In genomic region chr9:128687453-128687852, GRCh38 we compare ENCODE assay signal across 12 cellular contexts. TPM values are rescaled to one million over a fixed set of nuclear protein-coding genes. Genes with fewer than 3 reads are reported as not detected.
A peak's percentile ranks its signal among the peaks of the same experiment; 100 is the strongest.
DNase-seq lines count a peak whose midpoint lies in the region; ATAC-seq, FAIRE-seq and TF ChIP-seq lines count a peak whose summit lies in the region.
"Had no signal": no experiment of that assay in that cellular context is flagged by ENCODE, and none has a peak within 500 bp of the region (broad histone marks: within the 10 kb centered on the region; RNA-seq: fewer than 3 reads in every experiment).

No MANE protein-coding gene starts in this region.

- peak overlapping the region; percentile 98 for H3K56ac ChIP-seq in mesendoderm (ENCODE audit: low read length)

- no peak overlapping the region for H3K18ac ChIP-seq in mesendoderm (ENCODE audit: low read length)

- H3K9me3 ChIP-seq in CD4-positive, CD25-positive, alpha-beta regulatory T cell (ENCODE audit: control insufficient read depth in 2 of 2, low read length in 2 of 2): no peaks in the 10 kb centered on the region
- H3K9me3 ChIP-seq in HUES6 (ENCODE audit: control insufficient read depth, insufficient read depth, low read depth, low read length): no peaks in the 10 kb centered on the region; the same call in 1 of the 2 replicates
- H3K9me3 ChIP-seq: breast epithelium had no signal

- DNase-seq in CD4-positive, CD25-positive, alpha-beta regulatory T cell: no peak
- DNase-seq in mesendoderm (no peak), GM12891 (ENCODE audit: insufficient read length, low spot score) (no peak), mesenteric fat pad (ENCODE audit: low spot score) (no peak), T1000 (lab: John Stamatoyannopoulos, UW) (no peak)
- DNase-seq in NK-92 treated with Interleukin-12 subunit alpha and Interleukin-12 subunit beta, amount 100 ng/mL, for 24 hours (lab: John Stamatoyannopoulos, UW): no peak
- DNase-seq: NCI-H2029 treated with DMSO at 0.1 percent for 48 hours; stimulated activated CD4-positive, alpha-beta T cell treated with anti-CD3 and anti-CD28 coated beads, Interleukin-4, amount 100 ng/mL, for 1 hour had no signal

- H2BK5ac ChIP-seq in mesendoderm (ENCODE audit: low read length): no peak overlapping the region

- peaks cover 66% of the 10 kb centered on the region for H3K4me1 ChIP-seq in CD4-positive, CD25-positive, alpha-beta regulatory T cell (ENCODE audit: control insufficient read depth, insufficient read depth, low read length, poor library complexity, severe bottlenecking)
- H3K4me1 ChIP-seq in HUES6 (ENCODE audit: control insufficient read depth, insufficient read depth, low read length) (peaks cover 23% of the 10 kb centered on the region), mesendoderm (ENCODE audit: control insufficient read depth, low read depth, low read length) (peaks cover 7% of the 10 kb centered on the region)

- peaks cover 24 to 71% (median 52%) of the 10 kb centered on the region in 4 donors for H3K4me1 Mint-ChIP-seq in CD4-positive, CD25-positive, alpha-beta regulatory T cell
- peaks cover 32% of the 10 kb centered on the region for H3K4me1 Mint-ChIP-seq in activated T-helper 17 cell treated with anti-CD3 and anti-CD28 coated beads, Interleukin-2, amount 50 U/mL, for 72 hours

- H3K4me3 ChIP-seq in CD4-positive, CD25-positive, alpha-beta regulatory T cell (ENCODE audit: low read depth, low read length): no peak overlapping the region
- H3K4me3 ChIP-seq in HUES6 (ENCODE audit: low read depth, low read length) (peak overlapping the region; percentile 63), mesendoderm (ENCODE audit: low read length) (no peak overlapping the region)

- peak overlapping the region; percentile 91 for H3K27ac ChIP-seq in CD4-positive, CD25-positive, alpha-beta regulatory T cell (ENCODE audit: insufficient read depth, low read length, poor library complexity, severe bottlenecking)
- H3K27ac ChIP-seq in HUES6 (ENCODE audit: low read depth, low read length): no peak overlapping the region
- no peak overlapping the region for H3K27ac ChIP-seq in mesendoderm (ENCODE audit: low read depth, low read length)

- H3K9ac ChIP-seq in HUES6 (ENCODE audit: low read length) (no peak overlapping the region), mesendoderm (ENCODE audit: low read length) (no peak overlapping the region)

- H3K27me3 Mint-ChIP-seq in CD4-positive, CD25-positive, alpha-beta regulatory T cell: peaks cover 5% of the 10 kb centered on the region
- H3K27me3 Mint-ChIP-seq in activated T-helper 17 cell treated with anti-CD3 and anti-CD28 coated beads, Interleukin-2, amount 50 U/mL, for 72 hours: no peaks in the 10 kb centered on the region

- H2BK15ac ChIP-seq in mesendoderm (replicated peaks; ENCODE audit: low read depth): no peak overlapping the region

- H2BK120ac ChIP-seq in mesendoderm (ENCODE audit: low read depth, low read length): no peak overlapping the region

- peaks cover 62% of the 10 kb centered on the region for H3K79me2 ChIP-seq in mesendoderm (ENCODE audit: control insufficient read depth, insufficient read depth, low read length)

- no peak overlapping the region for H4K8ac ChIP-seq in mesendoderm (ENCODE audit: low read depth, low read length)

- FAIRE-seq in GM12891 (lab: Jason Lieb, UNC): no peak

- H3K23ac ChIP-seq in mesendoderm (ENCODE audit: low read length): no peak overlapping the region

- H3K36me3 ChIP-seq in CD4-positive, CD25-positive, alpha-beta regulatory T cell (ENCODE audit: control insufficient read depth, insufficient read depth, low read length): peaks cover 8% of the 10 kb centered on the region
- peaks cover 29% of the 10 kb centered on the region for H3K36me3 ChIP-seq in HUES6 (ENCODE audit: control insufficient read depth, insufficient read depth, low read length)
- peaks cover 3% of the 10 kb centered on the region for H3K36me3 ChIP-seq in mesendoderm (ENCODE audit: control insufficient read depth, insufficient read depth, low read length)
- H3K36me3 ChIP-seq: breast epithelium had no signal

- no peaks in the 10 kb centered on the region for H3K27me3 ChIP-seq in CD4-positive, CD25-positive, alpha-beta regulatory T cell (ENCODE audit: control insufficient read depth, insufficient read depth, low read length)
- no peaks in the 10 kb centered on the region for H3K27me3 ChIP-seq in HUES6 (ENCODE audit: control insufficient read depth, insufficient read depth, low read length)
- H3K27me3 ChIP-seq in mesendoderm (ENCODE audit: insufficient read depth, low read length, poor library complexity): no peaks in the 10 kb centered on the region
- H3K27me3 ChIP-seq: breast epithelium had no signal

- peak overlapping the region in 2 of 3 donors; percentile 94 to 97 for H3K27ac Mint-ChIP-seq in CD4-positive, CD25-positive, alpha-beta regulatory T cell
- H3K27ac Mint-ChIP-seq in activated T-helper 17 cell treated with anti-CD3 and anti-CD28 coated beads, Interleukin-2, amount 50 U/mL, for 72 hours: no peak overlapping the region

- no peak overlapping the region for H3K4me2 ChIP-seq in mesendoderm (ENCODE audit: low read length)

- H3K4ac ChIP-seq in mesendoderm (ENCODE audit: low read depth, low read length): no peak overlapping the region

- no peaks in the 10 kb centered on the region for H3K9me3 Mint-ChIP-seq in CD4-positive, CD25-positive, alpha-beta regulatory T cell
- H3K9me3 Mint-ChIP-seq in activated T-helper 17 cell treated with anti-CD3 and anti-CD28 coated beads, Interleukin-2, amount 50 U/mL, for 72 hours: no peaks in the 10 kb centered on the region
- H3K9me3 Mint-ChIP-seq: mesothelial cell of epicardium had no signal

- H3K4me3 Mint-ChIP-seq in CD4-positive, CD25-positive, alpha-beta regulatory T cell: peak overlapping the region; percentile 57 to 100 (median 96)
- peak overlapping the region; percentile 97 for H3K4me3 Mint-ChIP-seq in activated T-helper 17 cell treated with anti-CD3 and anti-CD28 coated beads, Interleukin-2, amount 50 U/mL, for 72 hours

- H3K79me1 ChIP-seq in mesendoderm (ENCODE audit: low read length): peaks cover 13% of the 10 kb centered on the region

- ATAC-seq in CD4-positive, CD25-positive, alpha-beta regulatory T cell (ENCODE audit: low read depth in 2 of 2): no peak
- ATAC-seq in activated T-helper 17 cell treated with anti-CD3 and anti-CD28 coated beads, Interleukin-2, amount 50 U/mL, for 72 hours (replicated peaks): no peak

- H4K5ac ChIP-seq in mesendoderm (ENCODE audit: low read length): no peak overlapping the region

- no CpG with 5 or more reads among the region's 4 CpGs for WGBS in mesendoderm (ENCODE audit: extremely low coverage, insufficient coverage, low lambda C conversion rate)

- H3K36me3 Mint-ChIP-seq in CD4-positive, CD25-positive, alpha-beta regulatory T cell: peaks cover 15% of the 10 kb centered on the region
- H3K36me3 Mint-ChIP-seq in activated T-helper 17 cell treated with anti-CD3 and anti-CD28 coated beads, Interleukin-2, amount 50 U/mL, for 72 hours (ENCODE audit: low read depth): peaks cover 47% of the 10 kb centered on the region

- no peak overlapping the region for H2AK5ac ChIP-seq in mesendoderm (ENCODE audit: low read length)

- no peak for TF ChIP-seq POLR2A in GM12891 (IDR thresholded peaks at IDR 0.05; ENCODE audit: low read depth, low read length)

TF ChIP-seq in GM12891, 5 proteins besides CTCF, POLR2A, EP300 and RAD21:
- no peak for TF ChIP-seq TAF1 (IDR thresholded peaks at IDR 0.05; ENCODE audit: low read depth, low read length)
- no peak for TF ChIP-seq POLR2AphosphoS5 (IDR thresholded peaks at IDR 0.05; ENCODE audit: low read depth, low read length)
- no peak for TF ChIP-seq PAX5 (IDR thresholded peaks at IDR 0.05; ENCODE audit: insufficient read depth, low read length, severe bottlenecking)
- no peak for TF ChIP-seq SPI1 (IDR thresholded peaks at IDR 0.05; ENCODE audit: low read depth, low read length)
- no peak for TF ChIP-seq POU2F2 (IDR thresholded peaks at IDR 0.05; ENCODE audit: low read depth, low read length)

RNA-seq across cellular contexts. Expression of gene SET, which starts 1.6 kb away (rescaled TPM):
- 226 TPM for total RNA-seq in CD4-positive, CD25-positive, alpha-beta regulatory T cell
- 100 to 1,000 TPM; 123 to 200 (median 154) TPM for polyA plus RNA-seq in CD4-positive, CD25-positive, alpha-beta regulatory T cell
- 100 to 1,000 TPM; 301 to 598 TPM for total RNA-seq in activated T-helper 17 cell treated with anti-CD3 and anti-CD28 coated beads, Interleukin-2, amount 50 U/mL, for 72 hours
- 1,074 TPM for polyA plus RNA-seq in mesendoderm (2013, experiment 1 of 2)
- 1,092 TPM for polyA plus RNA-seq in mesendoderm (2013, experiment 2 of 2)
- 292 TPM for polyA plus RNA-seq in GM12891 (2012; ENCODE audit: low read depth, missing spikeins)
- total RNA-seq in mesenteric fat pad: 197 TPM

RNA-seq across cellular contexts. Expression of gene PKN3, which starts 14.8 kb away (rescaled TPM):
- 2.6 TPM for total RNA-seq in CD4-positive, CD25-positive, alpha-beta regulatory T cell
- under 1 TPM in 3 of 4 donors, not detected in 1; 0.69 to 0.96 (median 0.70) TPM for polyA plus RNA-seq in CD4-positive, CD25-positive, alpha-beta regulatory T cell
- 1 to 10 TPM; 4.1 to 9.1 TPM for total RNA-seq in activated T-helper 17 cell treated with anti-CD3 and anti-CD28 coated beads, Interleukin-2, amount 50 U/mL, for 72 hours
- polyA plus RNA-seq in mesendoderm (2013, experiment 1 of 2): 5.9 TPM
- polyA plus RNA-seq in mesendoderm (2013, experiment 2 of 2): 5.8 TPM
- 3.9 TPM for polyA plus RNA-seq in GM12891 (2012; ENCODE audit: low read depth, missing spikeins)
- total RNA-seq in mesenteric fat pad: 14.7 TPM

RNA-seq across cellular contexts. Expression of gene DYNC2I2, which starts 30.8 kb away (rescaled TPM):
- total RNA-seq in CD4-positive, CD25-positive, alpha-beta regulatory T cell: 3.6 TPM
- 10 to 100 TPM in 1 of 4 donors, 1 to 10 TPM in 3; 2.3 to 10.2 (median 5.1) TPM for polyA plus RNA-seq in CD4-positive, CD25-positive, alpha-beta regulatory T cell
- 10 to 100 TPM; 29.4 to 39.8 TPM for total RNA-seq in activated T-helper 17 cell treated with anti-CD3 and anti-CD28 coated beads, Interleukin-2, amount 50 U/mL, for 72 hours
- polyA plus RNA-seq in mesendoderm (2013, experiment 1 of 2): 21.0 TPM
- polyA plus RNA-seq in mesendoderm (2013, experiment 2 of 2): 21.1 TPM
- 29.0 TPM for polyA plus RNA-seq in GM12891 (2012; ENCODE audit: low read depth, missing spikeins)
- total RNA-seq in mesenteric fat pad: 9.8 TPM

RNA-seq across cellular contexts. Expression of gene ZDHHC12, which starts 36.5 kb away (rescaled TPM):
- 25.1 TPM for total RNA-seq in CD4-positive, CD25-positive, alpha-beta regulatory T cell
- 10 to 100 TPM; 49.4 to 59.8 (median 54.3) TPM for polyA plus RNA-seq in CD4-positive, CD25-positive, alpha-beta regulatory T cell
- total RNA-seq in activated T-helper 17 cell treated with anti-CD3 and anti-CD28 coated beads, Interleukin-2, amount 50 U/mL, for 72 hours: 10 to 100 TPM; 44.8 to 60.9 TPM
- polyA plus RNA-seq in mesendoderm (2013, experiment 1 of 2): 30.3 TPM
- 31.1 TPM for polyA plus RNA-seq in mesendoderm (2013, experiment 2 of 2)
- 56.9 TPM for polyA plus RNA-seq in GM12891 (2012; ENCODE audit: low read depth, missing spikeins)
- 18.4 TPM for total RNA-seq in mesenteric fat pad
